In the genomic region with DNA sequence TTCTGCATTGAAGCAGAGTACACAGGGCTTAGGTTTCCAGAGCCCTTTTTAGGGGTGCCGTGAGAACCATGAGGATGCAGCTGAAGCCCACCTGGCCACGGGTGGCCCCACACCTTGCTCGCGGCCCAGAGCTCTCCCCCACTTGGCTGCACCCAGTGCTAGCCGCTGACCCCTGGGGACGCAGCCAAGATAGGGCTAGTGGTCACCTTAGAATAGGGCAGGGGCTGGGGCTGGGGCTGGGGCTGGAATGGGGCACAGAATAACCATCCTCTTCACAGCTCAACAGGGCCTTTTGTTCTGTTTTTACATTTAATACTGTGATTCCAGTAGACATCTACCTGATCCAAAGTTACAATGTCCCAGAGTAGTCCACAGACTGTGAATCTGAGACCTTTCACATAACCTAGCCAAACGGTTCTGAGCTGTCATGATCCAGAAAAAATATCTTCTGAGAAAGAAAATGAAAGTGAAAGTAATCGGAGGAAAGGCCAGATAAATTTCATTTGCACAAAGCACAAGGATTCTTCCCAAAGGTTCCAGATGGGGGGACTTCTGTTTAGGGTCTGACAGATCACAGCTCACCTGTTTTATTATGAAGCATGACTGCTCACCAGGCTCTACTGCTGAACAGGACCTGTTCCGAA, we compare ENCODE assay signal across 8 cellular contexts.
DNase-seq lines count a peak whose midpoint lies in the region; ATAC-seq and TF ChIP-seq lines count a peak whose summit lies in the region.

No MANE protein-coding gene starts in this region.

- H3K27me3 ChIP-seq in liver (ENCODE audit: control insufficient read depth in 4 of 4, insufficient read depth in 4 of 4, low read length in 3 of 4) (no peaks in the 10 kb centered on the region), aorta (ENCODE audit: control insufficient read depth in 1 of 2, insufficient read depth in 2 of 2, low read length in 1 of 2) (no peaks in the 10 kb centered on the region)

- H3K27ac ChIP-seq in liver (ENCODE audit: low read depth in 1 of 2, low read length in 2 of 2) (no peak overlapping the region), aorta (ENCODE audit: low read depth in 1 of 2, low read length in 2 of 2) (no peak overlapping the region)

- H3K9me3 ChIP-seq in liver (ENCODE audit: control insufficient read depth in 4 of 4, low read length in 3 of 4), result no peaks in the 10 kb centered on the region
- H3K9me3 ChIP-seq in aorta (ENCODE audit: control insufficient read depth, low read length), result no peaks in the 10 kb centered on the region

- no peaks in the 10 kb centered on the region for H3K36me3 Mint-ChIP-seq in activated T-helper 17 cell treated with anti-CD3 and anti-CD28 coated beads, Interleukin-2, amount 50 U/mL, for 72 hours (ENCODE audit: low read depth)
- no peaks in the 10 kb centered on the region for H3K36me3 Mint-ChIP-seq in stimulated activated effector memory CD8-positive, alpha-beta T cell treated with anti-CD3 and anti-CD28 coated beads, Interleukin-12 subunit alpha, Interleukin-12 subunit beta, amount 100 ng/mL, for 72 hours

- H3K36me3 ChIP-seq in liver (ENCODE audit: control insufficient read depth in 4 of 4, insufficient read depth in 3 of 4, low read depth in 1 of 4, low read length in 3 of 4) (no peaks in the 10 kb centered on the region), aorta (ENCODE audit: control insufficient read depth in 1 of 2, insufficient read depth in 2 of 2, low read length in 1 of 2) (no peaks in the 10 kb centered on the region)

- no peaks in the 10 kb centered on the region for H3K4me1 Mint-ChIP-seq in activated T-helper 17 cell treated with anti-CD3 and anti-CD28 coated beads, Interleukin-2, amount 50 U/mL, for 72 hours
- peaks cover 5% of the 10 kb centered on the region for H3K4me1 Mint-ChIP-seq in stimulated activated effector memory CD8-positive, alpha-beta T cell treated with anti-CD3 and anti-CD28 coated beads, Interleukin-12 subunit alpha, Interleukin-12 subunit beta, amount 100 ng/mL, for 72 hours

- DNase-seq in Right ventricle myocardium superior, result no peak
- DNase-seq in left ventricle myocardium superior, result no peak
- DNase-seq in aorta, result no peak
- no peak for DNase-seq in NCI-H1694 treated with DMSO at 0.1 percent for 48 hours (lab: John Stamatoyannopoulos, UW)
- DNase-seq in GM13977 (ENCODE audit: low spot score), result no peak
- no peak for DNase-seq in stimulated activated effector memory CD8-positive, alpha-beta T cell treated with anti-CD3 and anti-CD28 coated beads, Interleukin-12 subunit alpha, Interleukin-12 subunit beta, amount 100 ng/mL, for 72 hours (ENCODE audit: low spot score in 2 of 2)

- no peak overlapping the region for H3K27ac Mint-ChIP-seq in activated T-helper 17 cell treated with anti-CD3 and anti-CD28 coated beads, Interleukin-2, amount 50 U/mL, for 72 hours
- H3K27ac Mint-ChIP-seq in stimulated activated effector memory CD8-positive, alpha-beta T cell treated with anti-CD3 and anti-CD28 coated beads, Interleukin-12 subunit alpha, Interleukin-12 subunit beta, amount 100 ng/mL, for 72 hours, result no peak overlapping the region

- H3K27me3 Mint-ChIP-seq in activated T-helper 17 cell treated with anti-CD3 and anti-CD28 coated beads, Interleukin-2, amount 50 U/mL, for 72 hours, result no peaks in the 10 kb centered on the region

- WGBS in liver, result 72% methylated on average over 9 of the region's 9 CpGs
- 60 to 65% methylated on average over 9 of the region's 9 CpGs for WGBS in aorta, 2 donors

- H3K9ac ChIP-seq in liver (ENCODE audit: low read depth in 1 of 2, low read length in 2 of 2), result no peak overlapping the region

- peak overlapping the region; percentile 44 for H3K4me3 Mint-ChIP-seq in activated T-helper 17 cell treated with anti-CD3 and anti-CD28 coated beads, Interleukin-2, amount 50 U/mL, for 72 hours
- H3K4me3 Mint-ChIP-seq in stimulated activated effector memory CD8-positive, alpha-beta T cell treated with anti-CD3 and anti-CD28 coated beads, Interleukin-12 subunit alpha, Interleukin-12 subunit beta, amount 100 ng/mL, for 72 hours, result no peak overlapping the region

- H3K4me1 ChIP-seq in liver (ENCODE audit: control insufficient read depth in 4 of 4, insufficient read depth in 4 of 4, low read length in 3 of 4), result peaks cover 0 to 5% (median 2%) of the 10 kb centered on the region in 4 donors
- no peaks in the 10 kb centered on the region for H3K4me1 ChIP-seq in aorta (ENCODE audit: control insufficient read depth in 1 of 2, insufficient read depth in 2 of 2, low read length in 2 of 2)

- in situ Hi-C loops in GM13977 (cut with MboI; ENCODE audit: low pct_unique_long_range_greater_than_20kb, low sequenced_read_pairs, unreplicated experiment), result no loop called here

- intact Hi-C loops in Right ventricle myocardium superior (cut with DNase I) (no loop called here), left ventricle myocardium superior (cut with micrococcal nuclease) (no loop called here), aorta (cut with DNase I) (no loop called here)

- TF ChIP-seq RAD21 in liver (IDR thresholded peaks at IDR 0.05), result no peak

- H3K9me3 Mint-ChIP-seq in activated T-helper 17 cell treated with anti-CD3 and anti-CD28 coated beads, Interleukin-2, amount 50 U/mL, for 72 hours, result no peaks in the 10 kb centered on the region
- no peaks in the 10 kb centered on the region for H3K9me3 Mint-ChIP-seq in stimulated activated effector memory CD8-positive, alpha-beta T cell treated with anti-CD3 and anti-CD28 coated beads, Interleukin-12 subunit alpha, Interleukin-12 subunit beta, amount 100 ng/mL, for 72 hours

- ATAC-seq in Right ventricle myocardium superior (ENCODE audit: poor library complexity) (peak; percentile 29), left ventricle myocardium superior (no peak), aorta (ENCODE audit: low FRiP score) (peak; percentile 48)
- ATAC-seq in activated T-helper 17 cell treated with anti-CD3 and anti-CD28 coated beads, Interleukin-2, amount 50 U/mL, for 72 hours (replicated peaks), result no peak
- no peak for ATAC-seq in stimulated activated effector memory CD8-positive, alpha-beta T cell treated with anti-CD3 and anti-CD28 coated beads, Interleukin-12 subunit alpha, Interleukin-12 subunit beta, amount 100 ng/mL, for 72 hours

- no peak for TF ChIP-seq CTCF in liver (IDR thresholded peaks at IDR 0.05; ENCODE audit: low read depth, low read length, missing input control)
- TF ChIP-seq CTCF in GM13977 (IDR thresholded peaks at IDR 0.05; ENCODE audit: extremely low read depth, insufficient read depth, missing control alignments), result no peak

- H3K4me3 ChIP-seq in liver (ENCODE audit: low read depth in 1 of 3, low read length in 3 of 3) (peak overlapping the region in 1 of 3 donors; percentile 28), aorta (ENCODE audit: low read length in 2 of 2) (peak overlapping the region; percentile 40 to 56)

TF ChIP-seq in liver, 16 proteins besides CTCF, POLR2A, EP300 and RAD21:
- TF ChIP-seq JUND (IDR thresholded peaks at IDR 0.05) (no peak), HNF4A (conservative IDR thresholded peaks at IDR 0.05) (no peak), NR2F2 (IDR thresholded peaks at IDR 0.05) (no peak), YY1 (IDR thresholded peaks at IDR 0.05) (peak; percentile 25), HNF4G (IDR thresholded peaks at IDR 0.05) (no peak)
- TF ChIP-seq, protein P1, sequence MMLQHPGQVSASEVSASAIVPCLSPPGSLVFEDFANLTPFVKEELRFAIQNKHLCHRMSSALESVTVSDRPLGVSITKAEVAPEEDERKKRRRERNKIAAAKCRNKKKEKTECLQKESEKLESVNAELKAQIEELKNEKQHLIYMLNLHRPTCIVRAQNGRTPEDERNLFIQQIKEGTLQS (IDR thresholded peaks at IDR 0.05), result no peak
- TF ChIP-seq, protein P2, sequence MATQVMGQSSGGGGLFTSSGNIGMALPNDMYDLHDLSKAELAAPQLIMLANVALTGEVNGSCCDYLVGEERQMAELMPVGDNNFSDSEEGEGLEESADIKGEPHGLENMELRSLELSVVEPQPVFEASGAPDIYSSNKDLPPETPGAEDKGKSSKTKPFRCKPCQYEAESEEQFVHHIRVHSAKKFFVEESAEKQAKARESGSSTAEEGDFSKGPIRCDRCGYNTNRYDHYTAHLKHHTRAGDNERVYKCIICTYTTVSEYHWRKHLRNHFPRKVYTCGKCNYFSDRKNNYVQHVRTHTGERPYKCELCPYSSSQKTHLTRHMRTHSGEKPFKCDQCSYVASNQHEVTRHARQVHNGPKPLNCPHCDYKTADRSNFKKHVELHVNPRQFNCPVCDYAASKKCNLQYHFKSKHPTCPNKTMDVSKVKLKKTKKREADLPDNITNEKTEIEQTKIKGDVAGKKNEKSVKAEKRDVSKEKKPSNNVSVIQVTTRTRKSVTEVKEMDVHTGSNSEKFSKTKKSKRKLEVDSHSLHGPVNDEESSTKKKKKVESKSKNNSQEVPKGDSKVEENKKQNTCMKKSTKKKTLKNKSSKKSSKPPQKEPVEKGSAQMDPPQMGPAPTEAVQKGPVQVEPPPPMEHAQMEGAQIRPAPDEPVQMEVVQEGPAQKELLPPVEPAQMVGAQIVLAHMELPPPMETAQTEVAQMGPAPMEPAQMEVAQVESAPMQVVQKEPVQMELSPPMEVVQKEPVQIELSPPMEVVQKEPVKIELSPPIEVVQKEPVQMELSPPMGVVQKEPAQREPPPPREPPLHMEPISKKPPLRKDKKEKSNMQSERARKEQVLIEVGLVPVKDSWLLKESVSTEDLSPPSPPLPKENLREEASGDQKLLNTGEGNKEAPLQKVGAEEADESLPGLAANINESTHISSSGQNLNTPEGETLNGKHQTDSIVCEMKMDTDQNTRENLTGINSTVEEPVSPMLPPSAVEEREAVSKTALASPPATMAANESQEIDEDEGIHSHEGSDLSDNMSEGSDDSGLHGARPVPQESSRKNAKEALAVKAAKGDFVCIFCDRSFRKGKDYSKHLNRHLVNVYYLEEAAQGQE (IDR thresholded peaks at IDR 0.05), result no peak

Comparison
In these comparisons a context has a peak if more than half of its experiments do, and no peak if none do; other contexts are left out.
1. ATAC-seq: peak in Right ventricle myocardium superior (single experiment) and aorta (single experiment); none in left ventricle myocardium superior (single experiment), activated T-helper 17 cell treated with anti-CD3 and anti-CD28 coated beads, Interleukin-2, amount 50 U/mL, for 72 hours (single experiment) and stimulated activated effector memory CD8-positive, alpha-beta T cell treated with anti-CD3 and anti-CD28 coated beads, Interleukin-12 subunit alpha, Interleukin-12 subunit beta, amount 100 ng/mL, for 72 hours (single experiment).